ENCODE assay signal across 1 cellular context in the genomic region with DNA sequence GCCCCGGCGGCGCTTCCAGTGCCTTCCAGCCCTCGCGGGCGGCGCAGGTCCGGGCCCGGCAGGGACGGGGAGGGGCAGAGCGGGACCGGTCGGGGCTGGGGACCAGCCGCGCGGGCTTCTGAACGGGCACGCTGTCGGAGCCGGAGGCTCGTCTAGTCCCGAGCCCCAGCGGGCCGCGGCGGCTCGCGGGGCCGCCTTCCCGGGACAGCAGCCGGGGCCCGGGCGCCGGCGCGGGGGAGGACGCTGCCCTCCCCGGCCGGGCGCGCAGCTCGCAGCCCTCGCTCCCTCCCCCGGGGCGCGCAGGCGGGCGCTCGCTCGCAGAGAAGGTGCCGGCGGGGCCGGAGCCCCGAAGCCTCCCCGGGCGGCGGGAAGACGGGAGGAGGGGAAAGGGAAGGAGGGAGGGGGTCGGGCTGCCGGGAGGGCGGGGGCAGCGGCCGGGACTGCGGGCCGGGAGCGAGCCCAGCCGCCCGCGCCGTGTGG.
TF ChIP-seq lines count a peak whose summit lies in the region.

No MANE protein-coding gene starts in this region.

TF ChIP-seq in HepG2, 621 proteins besides CTCF, POLR2A, EP300 and RAD21 (continued from another document):
- TF ChIP-seq, protein P1, sequence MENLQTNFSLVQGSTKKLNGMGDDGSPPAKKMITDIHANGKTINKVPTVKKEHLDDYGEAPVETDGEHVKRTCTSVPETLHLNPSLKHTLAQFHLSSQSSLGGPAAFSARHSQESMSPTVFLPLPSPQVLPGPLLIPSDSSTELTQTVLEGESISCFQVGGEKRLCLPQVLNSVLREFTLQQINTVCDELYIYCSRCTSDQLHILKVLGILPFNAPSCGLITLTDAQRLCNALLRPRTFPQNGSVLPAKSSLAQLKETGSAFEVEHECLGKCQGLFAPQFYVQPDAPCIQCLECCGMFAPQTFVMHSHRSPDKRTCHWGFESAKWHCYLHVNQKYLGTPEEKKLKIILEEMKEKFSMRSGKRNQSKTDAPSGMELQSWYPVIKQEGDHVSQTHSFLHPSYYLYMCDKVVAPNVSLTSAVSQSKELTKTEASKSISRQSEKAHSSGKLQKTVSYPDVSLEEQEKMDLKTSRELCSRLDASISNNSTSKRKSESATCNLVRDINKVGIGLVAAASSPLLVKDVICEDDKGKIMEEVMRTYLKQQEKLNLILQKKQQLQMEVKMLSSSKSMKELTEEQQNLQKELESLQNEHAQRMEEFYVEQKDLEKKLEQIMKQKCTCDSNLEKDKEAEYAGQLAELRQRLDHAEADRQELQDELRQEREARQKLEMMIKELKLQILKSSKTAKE (CRISPR knock-in tag; IDR thresholded peaks at IDR 0.05; ENCODE audit: borderline replicate concordance): 0 out of 2 replicates have a peak, but pooled peaks have one; percentile 21
- peak; percentile 45; the same call in 1 of the 2 replicates for TF ChIP-seq MTF2 (CRISPR knock-in tag; IDR thresholded peaks at IDR 0.05; ENCODE audit: borderline replicate concordance)
- TF ChIP-seq POLR2G (IDR thresholded peaks at IDR 0.05; ENCODE audit: low read depth, low read length): peak; percentile 64; the same call in 1 of the 2 replicates
- 0 out of 2 replicates have a peak, but pooled peaks have one; percentile 42 for TF ChIP-seq HOXD1 (CRISPR knock-in tag; IDR thresholded peaks at IDR 0.05)
- no peak for TF ChIP-seq ZNF460 (CRISPR knock-in tag; IDR thresholded peaks at IDR 0.05; ENCODE audit: borderline replicate concordance)
- peak; percentile 36 for TF ChIP-seq MED8 (CRISPR knock-in tag; IDR thresholded peaks at IDR 0.05; ENCODE audit: insufficient replicate concordance)
- peak; percentile 93 for TF ChIP-seq ZNF777 (CRISPR knock-in tag; IDR thresholded peaks at IDR 0.05)
- TF ChIP-seq, protein P2, sequence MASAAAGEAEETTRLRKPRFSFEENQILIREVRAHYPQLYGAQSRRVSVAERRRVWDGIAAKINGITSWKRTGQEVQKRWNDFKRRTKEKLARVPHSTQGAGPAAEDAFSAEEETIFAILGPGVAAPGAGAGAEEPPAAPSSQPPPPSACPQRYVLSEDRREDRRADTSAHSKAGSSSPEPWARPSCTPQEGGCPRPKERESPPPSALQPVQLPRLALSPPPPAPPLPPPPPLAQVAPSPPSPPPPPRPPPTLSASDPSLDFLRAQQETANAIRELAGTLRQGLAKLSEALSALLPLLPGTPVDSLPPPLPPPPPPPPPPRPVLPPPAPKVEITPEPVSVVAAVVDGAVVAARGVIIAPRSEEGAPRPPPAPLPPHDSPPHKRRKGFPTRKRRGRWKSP (CRISPR knock-in tag; IDR thresholded peaks at IDR 0.05): peak; percentile 88
- peak; percentile 19; the same call in 1 of the 2 replicates for TF ChIP-seq SIN3A (IDR thresholded peaks at IDR 0.05; ENCODE audit: borderline replicate concordance, low read depth, low read length)
- no peak for TF ChIP-seq ZNF678 (CRISPR knock-in tag; IDR thresholded peaks at IDR 0.05)
- no peak for TF ChIP-seq GZF1 (CRISPR knock-in tag; IDR thresholded peaks at IDR 0.05)
- no peak for TF ChIP-seq JUND (CRISPR knock-in tag; IDR thresholded peaks at IDR 0.05)
- TF ChIP-seq HDAC2 (CRISPR knock-in tag; IDR thresholded peaks at IDR 0.05): 0 out of 2 replicates have a peak, but pooled peaks have one; percentile 32
- TF ChIP-seq EEA1 (CRISPR knock-in tag; IDR thresholded peaks at IDR 0.05; ENCODE audit: borderline replicate concordance): 0 out of 2 replicates have a peak, but pooled peaks have one; percentile 26
- peak; percentile 45; the same call in 1 of the 2 replicates for TF ChIP-seq ZSCAN21 (CRISPR knock-in tag; IDR thresholded peaks at IDR 0.05; ENCODE audit: borderline replicate concordance)
- TF ChIP-seq RARA (CRISPR knock-in tag; IDR thresholded peaks at IDR 0.05): peak; percentile 15; the same call in 1 of the 2 replicates
- TF ChIP-seq RBM39 (IDR thresholded peaks at IDR 0.05; ENCODE audit: low read depth, low read length, poor library complexity, severe bottlenecking): peak; percentile 60
- peak; percentile 38 for TF ChIP-seq ZFX (CRISPR knock-in tag; IDR thresholded peaks at IDR 0.05; ENCODE audit: low read depth)
- 0 out of 2 replicates have a peak, but pooled peaks have one; percentile 54 for TF ChIP-seq ZNF776 (CRISPR knock-in tag; IDR thresholded peaks at IDR 0.05)
- peak; percentile 47; the same call in 1 of the 2 replicates for TF ChIP-seq HOXA3 (CRISPR knock-in tag; IDR thresholded peaks at IDR 0.05)
- peak; percentile 47; the same call in 1 of the 2 replicates for TF ChIP-seq PHF21A (CRISPR knock-in tag; IDR thresholded peaks at IDR 0.05)
- TF ChIP-seq GABPB1 (CRISPR knock-in tag; IDR thresholded peaks at IDR 0.05): peak; percentile 35; the same call in 1 of the 2 replicates
